In genomic region chr15:100031665-100032357, GRCh38 we compare ENCODE assay signal across 17 cellular contexts.
DNase-seq lines count a peak whose midpoint lies in the region; ATAC-seq, FAIRE-seq and TF ChIP-seq lines count a peak whose summit lies in the region.
"Had no signal": no experiment of that assay in that cellular context is flagged by ENCODE, and none has a peak within 500 bp of the region (broad histone marks: within the 10 kb centered on the region; RNA-seq: fewer than 3 reads in every experiment).

No MANE protein-coding gene starts in this region.

- intact Hi-C loops in Right ventricle myocardium inferior (cut with DNase I) = no loop called here
- intact Hi-C loops in pancreas (cut with DNase I) = no loop called here
- intact Hi-C loops in tibial artery (cut with DNase I; ENCODE audit: low total_unique reads) = no loop called here
- intact Hi-C loops in CD14-positive monocyte (cut with micrococcal nuclease) = no loop called here

- WGBS in endodermal cell (ENCODE audit: insufficient coverage in 1 of 2, insufficient read length in 1 of 2), 2 experiments = 87 to 93% methylated on average over 6 to 10 of the region's 10 CpGs
- 54 to 59% methylated on average over 10 of the region's 10 CpGs for WGBS in pancreas, 2 donors

- H3K27ac Mint-ChIP-seq in endodermal cell = no peak overlapping the region
- no peak overlapping the region for H3K27ac Mint-ChIP-seq in CD14-positive monocyte
- H3K27ac Mint-ChIP-seq: CD8-positive, alpha-beta memory T cell had no signal

- peaks cover 0 to 56% of the 10 kb centered on the region in 2 donors for H3K4me1 ChIP-seq in right atrium auricular region
- H3K4me1 ChIP-seq in endodermal cell (ENCODE audit: control insufficient read depth, insufficient read depth, low read length) = no peaks in the 10 kb centered on the region
- peaks cover 25 to 43% (median 30%) of the 10 kb centered on the region in 3 donors for H3K4me1 ChIP-seq in pancreas
- peaks cover 0 to 68% (median 46%) of the 10 kb centered on the region in 4 donors for H3K4me1 ChIP-seq in tibial artery
- H3K4me1 ChIP-seq: Caco-2 had no signal

- H3K36me3 ChIP-seq in right atrium auricular region = no peaks in the 10 kb centered on the region
- no peaks in the 10 kb centered on the region for H3K36me3 ChIP-seq in endodermal cell (ENCODE audit: control insufficient read depth, insufficient read depth, low read length)
- no peaks in the 10 kb centered on the region for H3K36me3 ChIP-seq in pancreas
- H3K36me3 ChIP-seq in tibial artery = no peaks in the 10 kb centered on the region

- H3K4me1 Mint-ChIP-seq in endodermal cell (peaks cover 3% of the 10 kb centered on the region), CD14-positive monocyte (no peaks in the 10 kb centered on the region)
- H3K4me1 Mint-ChIP-seq: CD8-positive, alpha-beta memory T cell had no signal

- no peak overlapping the region for H3K9ac ChIP-seq in endodermal cell (ENCODE audit: extremely low read depth, low read length, poor library complexity, severe bottlenecking)

- FAIRE-seq in pancreas (lab: Jason Lieb, UNC) = no peak
- FAIRE-seq: GM12892, HTR-8/SVneo had no signal

- H3K27me3 ChIP-seq in right atrium auricular region (no peaks in the 10 kb centered on the region), endodermal cell (ENCODE audit: control insufficient read depth, insufficient read depth, low read length, poor library complexity, severe bottlenecking) (no peaks in the 10 kb centered on the region), pancreas (no peaks in the 10 kb centered on the region), tibial artery (no peaks in the 10 kb centered on the region)

- H3K4me3 Mint-ChIP-seq in endodermal cell (no peak overlapping the region), CD14-positive monocyte (no peak overlapping the region)
- H3K4me3 Mint-ChIP-seq: CD8-positive, alpha-beta memory T cell; HFFc6 had no signal

- H3K9me3 ChIP-seq in right atrium auricular region = peaks cover 0 to 12% of the 10 kb centered on the region in 2 donors
- peaks cover 9% of the 10 kb centered on the region for H3K9me3 ChIP-seq in endodermal cell (ENCODE audit: control insufficient read depth, low read length)
- no peaks in the 10 kb centered on the region for H3K9me3 ChIP-seq in pancreas
- peaks cover 0 to 2% (median 0%) of the 10 kb centered on the region in 3 donors for H3K9me3 ChIP-seq in tibial artery

- H3K9me3 Mint-ChIP-seq in endodermal cell (peaks cover 16% of the 10 kb centered on the region), CD14-positive monocyte (peaks cover 6 to 21% (median 18%) of the 10 kb centered on the region in 7 donors)

- no peaks in the 10 kb centered on the region for H3K36me3 Mint-ChIP-seq in endodermal cell (ENCODE audit: low read depth)
- H3K36me3 Mint-ChIP-seq in CD14-positive monocyte = no peaks in the 10 kb centered on the region

- H3K4me3 ChIP-seq in right atrium auricular region (no peak overlapping the region), endodermal cell (ENCODE audit: low read length) (no peak overlapping the region), pancreas (no peak overlapping the region), tibial artery (no peak overlapping the region)

- H3K27ac ChIP-seq in right atrium auricular region (no peak overlapping the region), endodermal cell (ENCODE audit: low read depth, low read length) (no peak overlapping the region), pancreas (peak overlapping the region in 2 of 4 donors; percentile 73 to 81), tibial artery (peak overlapping the region; percentile 62 to 71)
- H3K27ac ChIP-seq: 22Rv1 had no signal

- TF ChIP-seq CTCF in right atrium auricular region (IDR thresholded peaks at IDR 0.05) (no peak), endodermal cell (conservative IDR thresholded peaks at IDR 0.05) (no peak), pancreas (IDR thresholded peaks at IDR 0.05) (no peak), tibial artery (IDR thresholded peaks at IDR 0.05) (no peak), CD14-positive monocyte (IDR thresholded peaks at IDR 0.05) (no peak)

- DNase-seq in Right ventricle myocardium inferior (ENCODE audit: missing footprints) = peak; percentile 13
- DNase-seq in right atrium auricular region (ENCODE audit: low spot score) = no peak
- peak; percentile 30 for DNase-seq in endodermal cell
- no peak for DNase-seq in pancreas
- DNase-seq in tibial artery = peak in 1 of 2 donors; percentile 29
- no peak for DNase-seq in SIG-M5 (lab: John Stamatoyannopoulos, UW)
- DNase-seq in CD14-positive monocyte (ENCODE audit: low spot score) = no peak
- DNase-seq: Caco-2; CD8-positive, alpha-beta memory T cell; DND-41; GDM1; HCEC 1CT; HFFc6 had no signal

- ATAC-seq in Right ventricle myocardium inferior = no peak
- ATAC-seq in pancreas = peak; percentile 30 to 58 (median 48)
- no peak for ATAC-seq in GM19452 (IDR thresholded peaks at IDR 0.05; ENCODE audit: unreplicated experiment)

- peaks cover 5% of the 10 kb centered on the region for H3K27me3 Mint-ChIP-seq in endodermal cell (ENCODE audit: insufficient read depth)
- H3K27me3 Mint-ChIP-seq in CD14-positive monocyte (ENCODE audit: low read depth in 3 of 3) = peaks cover 4 to 6% (median 5%) of the 10 kb centered on the region in 3 donors

Comparison
In these comparisons a context has a peak if more than half of its experiments do, and no peak if none do; other contexts are left out.
1. DNase-seq: peak in Right ventricle myocardium inferior (single experiment) and endodermal cell (single experiment); none in right atrium auricular region (single experiment), pancreas (0 of 6), SIG-M5 (single experiment) and CD14-positive monocyte (single experiment).
2. ATAC-seq: peak in pancreas (4 of 4); none in Right ventricle myocardium inferior (single experiment) and GM19452 (single experiment).
3. H3K27ac ChIP-seq: peak in tibial artery (2 of 2); none in right atrium auricular region (0 of 2) and endodermal cell (single experiment).